10 cellular contexts compared by ENCODE assay signal in genomic region chr2:138504092-138504491, GRCh38. TPM values are rescaled to one million over a fixed set of nuclear protein-coding genes. Genes with fewer than 3 reads are reported as not detected.
A peak's percentile ranks its signal among the peaks of the same experiment; 100 is the strongest.
DNase-seq lines count a peak whose midpoint lies in the region; ATAC-seq and TF ChIP-seq lines count a peak whose summit lies in the region.
"Had no signal": no experiment of that assay in that cellular context is flagged by ENCODE, and none has a peak within 500 bp of the region (broad histone marks: within the 10 kb centered on the region; RNA-seq: fewer than 3 reads in every experiment).

No MANE protein-coding gene starts in this region.

- H3K27me3 Mint-ChIP-seq in activated CD4-positive, alpha-beta memory T cell treated with anti-CD3 and anti-CD28 coated beads for 36 hours, result no peaks in the 10 kb centered on the region
- no peaks in the 10 kb centered on the region for H3K27me3 Mint-ChIP-seq in activated CD4-positive, alpha-beta memory T cell treated with anti-CD3 and anti-CD28 coated beads, Interleukin-2, amount 10 ng/mL, durations not matched to agents 7 days and 5 days
- H3K27me3 Mint-ChIP-seq in glutamatergic neuron (ENCODE audit: unreplicated experiment), result peaks cover 4% of the 10 kb centered on the region
- no peaks in the 10 kb centered on the region for H3K27me3 Mint-ChIP-seq in stimulated activated memory B cell treated with anti-CD40 and anti-IgM and Interleukin-4, amounts not matched to agents 10 μg/mL and 1 μg/mL and 100 μg/mL, for 72 hours

- H3K4me1 Mint-ChIP-seq in activated CD4-positive, alpha-beta memory T cell treated with anti-CD3 and anti-CD28 coated beads for 36 hours (ENCODE audit: low read depth), result peaks cover 41% of the 10 kb centered on the region
- H3K4me1 Mint-ChIP-seq in activated CD4-positive, alpha-beta memory T cell treated with anti-CD3 and anti-CD28 coated beads, Interleukin-2, amount 10 ng/mL, durations not matched to agents 7 days and 5 days, result peaks cover 26% of the 10 kb centered on the region
- peaks cover 5% of the 10 kb centered on the region for H3K4me1 Mint-ChIP-seq in glutamatergic neuron (ENCODE audit: low read depth, unreplicated experiment)
- H3K4me1 Mint-ChIP-seq in stimulated activated memory B cell treated with anti-CD40 and anti-IgM and Interleukin-4, amounts not matched to agents 10 μg/mL and 1 μg/mL and 100 μg/mL, for 72 hours, result peaks cover 55% of the 10 kb centered on the region

- DNase-seq in activated CD4-positive, alpha-beta memory T cell treated with anti-CD3 and anti-CD28 coated beads for 36 hours, result no peak
- DNase-seq in activated CD4-positive, alpha-beta memory T cell treated with anti-CD3 and anti-CD28 coated beads, Interleukin-2, amount 10 ng/mL, durations not matched to agents 7 days and 5 days, result no peak
- DNase-seq in glutamatergic neuron (no peak), NCI-H226 (no peak), hepatic stellate cell (ENCODE audit: low spot score) (no peak)
- DNase-seq: central memory CD4-positive, alpha-beta T cell; NCI-H524 had no signal

- peak overlapping the region; percentile 95 for H3K27ac ChIP-seq in VCaP

- intact Hi-C loops in activated CD4-positive, alpha-beta memory T cell treated with anti-CD3 and anti-CD28 coated beads for 36 hours (cut with micrococcal nuclease), result loop anchor here (10.0 kb wide), 1 partner anchor 549 kb away; no protein-coding TSS in a partner anchor

- H3K36me3 Mint-ChIP-seq in activated CD4-positive, alpha-beta memory T cell treated with anti-CD3 and anti-CD28 coated beads for 36 hours, result peaks cover 4% of the 10 kb centered on the region
- H3K36me3 Mint-ChIP-seq in activated CD4-positive, alpha-beta memory T cell treated with anti-CD3 and anti-CD28 coated beads, Interleukin-2, amount 10 ng/mL, durations not matched to agents 7 days and 5 days (ENCODE audit: low read depth), result peaks cover 21% of the 10 kb centered on the region
- H3K36me3 Mint-ChIP-seq in glutamatergic neuron (ENCODE audit: unreplicated experiment), result no peaks in the 10 kb centered on the region
- H3K36me3 Mint-ChIP-seq in stimulated activated memory B cell treated with anti-CD40 and anti-IgM and Interleukin-4, amounts not matched to agents 10 μg/mL and 1 μg/mL and 100 μg/mL, for 72 hours, result peaks cover 24% of the 10 kb centered on the region

- H3K27ac Mint-ChIP-seq in activated CD4-positive, alpha-beta memory T cell treated with anti-CD3 and anti-CD28 coated beads for 36 hours, result no peak overlapping the region
- no peak overlapping the region for H3K27ac Mint-ChIP-seq in activated CD4-positive, alpha-beta memory T cell treated with anti-CD3 and anti-CD28 coated beads, Interleukin-2, amount 10 ng/mL, durations not matched to agents 7 days and 5 days
- H3K27ac Mint-ChIP-seq in glutamatergic neuron (ENCODE audit: unreplicated experiment), result no peak overlapping the region
- H3K27ac Mint-ChIP-seq in stimulated activated memory B cell treated with anti-CD40 and anti-IgM and Interleukin-4, amounts not matched to agents 10 μg/mL and 1 μg/mL and 100 μg/mL, for 72 hours, result peak overlapping the region; percentile 92

- H3K4me3 Mint-ChIP-seq in activated CD4-positive, alpha-beta memory T cell treated with anti-CD3 and anti-CD28 coated beads for 36 hours, result peak overlapping the region; percentile 55
- no peak overlapping the region for H3K4me3 Mint-ChIP-seq in activated CD4-positive, alpha-beta memory T cell treated with anti-CD3 and anti-CD28 coated beads, Interleukin-2, amount 10 ng/mL, durations not matched to agents 7 days and 5 days
- H3K4me3 Mint-ChIP-seq in glutamatergic neuron (ENCODE audit: unreplicated experiment), result peak overlapping the region; percentile 58
- peak overlapping the region; percentile 94 for H3K4me3 Mint-ChIP-seq in stimulated activated memory B cell treated with anti-CD40 and anti-IgM and Interleukin-4, amounts not matched to agents 10 μg/mL and 1 μg/mL and 100 μg/mL, for 72 hours

- POLR2A ChIA-PET in activated CD4-positive, alpha-beta memory T cell treated with anti-CD3 and anti-CD28 coated beads for 36 hours (lab: Charles Lee), result interaction anchor here (1.0 to 1.6 kb wide), 2 partner anchors 18 to 32 kb away, joined by 3 read pairs; no protein-coding TSS in a partner anchor
- POLR2A ChIA-PET in activated CD4-positive, alpha-beta memory T cell treated with anti-CD3 and anti-CD28 coated beads, Interleukin-2, amount 10 ng/mL, durations not matched to agents 7 days and 5 days (lab: Charles Lee), result interaction anchor here (0.7 kb wide), 1 partner anchor 218 kb away, joined by 3 read pairs; no protein-coding TSS in a partner anchor

- no peaks in the 10 kb centered on the region for H3K9me3 Mint-ChIP-seq in activated CD4-positive, alpha-beta memory T cell treated with anti-CD3 and anti-CD28 coated beads for 36 hours
- H3K9me3 Mint-ChIP-seq in activated CD4-positive, alpha-beta memory T cell treated with anti-CD3 and anti-CD28 coated beads, Interleukin-2, amount 10 ng/mL, durations not matched to agents 7 days and 5 days, result no peaks in the 10 kb centered on the region
- H3K9me3 Mint-ChIP-seq in glutamatergic neuron (ENCODE audit: unreplicated experiment), result peaks cover 4% of the 10 kb centered on the region
- no peaks in the 10 kb centered on the region for H3K9me3 Mint-ChIP-seq in stimulated activated memory B cell treated with anti-CD40 and anti-IgM and Interleukin-4, amounts not matched to agents 10 μg/mL and 1 μg/mL and 100 μg/mL, for 72 hours

- CTCF ChIA-PET in activated CD4-positive, alpha-beta memory T cell treated with anti-CD3 and anti-CD28 coated beads for 36 hours (lab: Charles Lee), result no interaction called here
- CTCF ChIA-PET in activated CD4-positive, alpha-beta memory T cell treated with anti-CD3 and anti-CD28 coated beads, Interleukin-2, amount 10 ng/mL, durations not matched to agents 7 days and 5 days (lab: Charles Lee), result no interaction called here

- ATAC-seq in stimulated activated memory B cell treated with anti-CD40 and anti-IgM and Interleukin-4, amounts not matched to agents 10 μg/mL and 1 μg/mL and 100 μg/mL, for 72 hours, result no peak
- no peak for ATAC-seq in GM19328 (IDR thresholded peaks at IDR 0.05; ENCODE audit: unreplicated experiment)

- TF ChIP-seq CTCF in VCaP (conservative IDR thresholded peaks at IDR 0.05), result no peak
- no peak for TF ChIP-seq CTCF in glutamatergic neuron (IDR thresholded peaks at IDR 0.05; ENCODE audit: partially characterized antibody, unreplicated experiment)

RNA-seq across cellular contexts. Expression of gene SPOPL, which starts 2.5 kb away (rescaled TPM):
- 10 to 100 TPM; 10.6 to 12.3 TPM for total RNA-seq in activated CD4-positive, alpha-beta memory T cell treated with anti-CD3 and anti-CD28 coated beads for 36 hours
- total RNA-seq in activated CD4-positive, alpha-beta memory T cell treated with anti-CD3 and anti-CD28 coated beads, Interleukin-2, amount 10 ng/mL, durations not matched to agents 7 days and 5 days, result 10 to 100 TPM; 16.0 to 16.1 TPM
- total RNA-seq in glutamatergic neuron (ENCODE audit: unreplicated experiment), result 19.4 TPM
